8 cellular contexts compared by ENCODE assay signal in the genomic region with DNA sequence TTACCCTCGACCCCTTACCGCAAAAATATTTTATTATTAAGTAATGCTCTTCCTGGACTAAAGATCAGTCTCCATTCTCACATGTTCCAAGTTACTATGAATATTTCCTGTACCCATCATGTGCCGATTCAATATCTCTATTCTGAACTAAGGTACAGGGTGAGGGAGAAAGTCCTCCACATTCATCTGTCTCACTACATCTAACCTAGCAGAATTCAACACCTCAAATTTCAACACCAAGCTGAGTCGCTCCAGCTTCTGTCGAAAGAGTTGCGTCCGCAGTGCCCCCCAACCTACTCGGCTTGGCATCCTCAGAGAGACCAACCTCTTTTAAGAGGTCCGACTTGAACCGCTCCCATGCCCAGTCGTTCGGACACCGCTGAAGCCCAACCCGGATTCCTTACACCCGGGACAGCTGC. TPM values are rescaled to one million over a fixed set of nuclear protein-coding genes. Genes with fewer than 3 reads are reported as not detected.
A peak's percentile ranks its signal among the peaks of the same experiment; 100 is the strongest.
DNase-seq lines count a peak whose midpoint lies in the region; ATAC-seq and TF ChIP-seq lines count a peak whose summit lies in the region.

No MANE protein-coding gene starts in this region.

- ATAC-seq in GM19438 (IDR thresholded peaks at IDR 0.05; ENCODE audit: low read depth, unreplicated experiment) (peak; percentile 6), HG02870 (IDR thresholded peaks at IDR 0.05; ENCODE audit: unreplicated experiment) (no peak)

- peak overlapping the region; percentile 90 to 94 for H3K27ac ChIP-seq in breast epithelium
- H3K27ac ChIP-seq in layer of hippocampus (ENCODE audit: low read depth, low read length), result peak overlapping the region; percentile 95
- peak overlapping the region; percentile 95 for H3K27ac ChIP-seq in substantia nigra (ENCODE audit: low read depth, low read length, poor library complexity, severe bottlenecking)

- no peaks in the 10 kb centered on the region for H3K27me3 ChIP-seq in breast epithelium
- H3K27me3 ChIP-seq in layer of hippocampus (ENCODE audit: control insufficient read depth, insufficient read depth, low read length), result no peaks in the 10 kb centered on the region

- no peaks in the 10 kb centered on the region for H3K36me3 ChIP-seq in breast epithelium

- TF ChIP-seq CTCF in AG09309 (IDR thresholded peaks at IDR 0.05; ENCODE audit: control insufficient read depth, insufficient read depth, low read depth, low read length, missing control alignments) (no peak), LNCaP clone FGC (IDR thresholded peaks at IDR 0.05; ENCODE audit: control insufficient read depth, extremely low read depth, insufficient read depth) (no peak), breast epithelium (IDR thresholded peaks at IDR 0.05) (no peak)

- H3K4me1 ChIP-seq in breast epithelium, result peaks cover 0 to 7% of the 10 kb centered on the region in 2 donors

- H3K9me3 ChIP-seq in breast epithelium, result no peaks in the 10 kb centered on the region

- peak overlapping the region; percentile 97 for H3K4me3 ChIP-seq in AG09309 (ENCODE audit: control insufficient read depth, low read depth, low read length)
- peak overlapping the region; percentile 86 for H3K4me3 ChIP-seq in LNCaP clone FGC (ENCODE audit: low read depth, low read length)
- peak overlapping the region; percentile 78 to 90 (median 87) for H3K4me3 ChIP-seq in breast epithelium

- intact Hi-C loops in breast epithelium (cut with DNase I; ENCODE audit: low total_unique reads), result no loop called here

- DNase-seq in AG09309 (ENCODE audit: low read depth) (no peak), LNCaP clone FGC (ENCODE audit: low read depth) (no peak), breast epithelium (ENCODE audit: low spot score in 2 of 2) (peak; percentile 23 to 58), substantia nigra (lab: John Stamatoyannopoulos, UW) (peak in 4 of 49 donors; percentile 38 to 54 (median 44)), midbrain (lab: John Stamatoyannopoulos, UW) (no peak)

- TF ChIP-seq POLR2A in breast epithelium (IDR thresholded peaks at IDR 0.05), result no peak

RNA-seq across cellular contexts. Expression of gene CERT1, which starts 1.0 kb away (rescaled TPM):
- 10 to 100 TPM; 37.7 to 84.0 (median 42.1) TPM for total RNA-seq in breast epithelium

RNA-seq across cellular contexts. Expression of gene POLK, which starts 1.3 kb away (rescaled TPM):
- 10 to 100 TPM; 44.0 to 58.4 (median 44.9) TPM for total RNA-seq in breast epithelium

Comparison
In these comparisons a context has a peak if more than half of its experiments do, and no peak if none do; other contexts are left out.
1. DNase-seq: peak in breast epithelium (2 of 2); none in AG09309 (single experiment), LNCaP clone FGC (single experiment) and midbrain (single experiment).
2. Peak in every context shown above with its lines, with median percentiles within 50 percentile points of each other: H3K4me3 ChIP-seq and H3K27ac ChIP-seq.